Comparison of ENCODE assay signal across 9 cellular contexts in the genomic region with DNA sequence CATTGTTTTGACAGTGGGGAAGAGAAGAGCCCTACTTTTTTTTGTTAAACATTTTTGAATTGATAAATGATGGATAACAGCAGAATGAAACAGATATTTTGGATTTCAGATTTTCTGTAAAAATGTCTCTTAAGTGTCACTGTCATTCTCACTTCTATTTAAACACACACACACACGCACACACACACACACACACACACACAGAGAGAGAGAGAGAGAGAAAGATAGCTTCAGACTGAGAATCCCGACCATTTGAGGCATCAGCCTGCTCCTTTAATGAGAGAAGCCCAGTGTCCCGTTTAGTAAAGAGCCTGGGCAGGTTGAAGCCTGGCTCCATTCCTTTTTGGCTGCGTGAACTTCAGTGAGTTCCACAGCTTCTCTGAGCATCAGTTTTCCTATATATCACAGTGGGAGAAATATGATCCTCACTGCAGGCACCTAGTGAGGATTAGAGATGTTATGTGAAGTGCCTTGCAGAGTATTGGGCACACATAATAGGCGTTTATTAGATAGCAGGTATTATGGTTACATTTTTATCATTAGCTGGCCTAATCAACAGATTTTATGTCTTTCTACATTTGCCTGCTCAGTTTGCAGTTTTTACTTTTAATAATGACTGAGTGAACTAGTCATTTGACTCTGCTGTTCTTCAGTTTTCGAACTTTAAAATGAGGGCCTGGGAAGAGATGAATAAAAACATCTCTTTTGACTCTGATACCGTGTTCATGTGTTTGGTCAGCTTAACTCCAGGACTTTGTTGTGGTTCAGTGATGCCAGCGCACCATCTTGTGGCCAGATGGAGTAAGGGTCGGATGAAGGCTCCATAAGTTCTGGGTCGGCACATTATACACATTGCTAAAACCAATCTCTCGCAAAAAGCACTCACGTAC.
DNase-seq lines count a peak whose midpoint lies in the region; ATAC-seq and TF ChIP-seq lines count a peak whose summit lies in the region.
"Had no signal": no experiment of that assay in that cellular context is flagged by ENCODE, and none has a peak within 500 bp of the region (broad histone marks: within the 10 kb centered on the region; RNA-seq: fewer than 3 reads in every experiment).

No MANE protein-coding gene starts in this region.

- H3K36me3 Mint-ChIP-seq in activated CD4-positive, alpha-beta memory T cell treated with anti-CD3 and anti-CD28 coated beads for 36 hours, result peaks cover 7% of the 10 kb centered on the region
- H3K36me3 Mint-ChIP-seq in endodermal cell (ENCODE audit: low read depth), result peaks cover 10% of the 10 kb centered on the region

- H3K9ac ChIP-seq in endodermal cell (ENCODE audit: extremely low read depth, low read length, poor library complexity, severe bottlenecking) (no peak overlapping the region), muscle layer of colon (ENCODE audit: low read length) (peak overlapping the region; percentile 20)

- WGBS in endodermal cell (ENCODE audit: insufficient coverage in 1 of 2, insufficient read length in 1 of 2), 2 experiments, result 31 to 34% methylated on average over 4 to 11 of the region's 12 CpGs

- peak; percentile 89 for TF ChIP-seq CTCF in endodermal cell (conservative IDR thresholded peaks at IDR 0.05)

- H3K4me1 ChIP-seq in endodermal cell (ENCODE audit: control insufficient read depth, insufficient read depth, low read length) (peaks cover 3% of the 10 kb centered on the region), muscle layer of colon (ENCODE audit: insufficient read depth, low read length) (peaks cover 11% of the 10 kb centered on the region)

- CTCF ChIA-PET in activated CD4-positive, alpha-beta memory T cell treated with anti-CD3 and anti-CD28 coated beads for 36 hours (lab: Charles Lee), result interaction anchor here (0.5 to 8.4 kb wide), 55 partner anchors 8 to 652 kb away, joined by 3 to 116 read pairs (median 4); partner anchors contain the start of genes CDC14A, DBT, RTCA and SASS6

- H3K9me3 ChIP-seq in endodermal cell (ENCODE audit: control insufficient read depth, low read length), result no peaks in the 10 kb centered on the region
- no peaks in the 10 kb centered on the region for H3K9me3 ChIP-seq in muscle layer of colon (ENCODE audit: low read length)

- H3K4me3 ChIP-seq in endodermal cell (ENCODE audit: low read length), result no peak overlapping the region
- H3K4me3 ChIP-seq in muscle layer of colon (ENCODE audit: low read depth in 1 of 2, low read length in 2 of 2), result no peak overlapping the region

- peaks cover 58% of the 10 kb centered on the region for H3K4me1 Mint-ChIP-seq in activated CD4-positive, alpha-beta memory T cell treated with anti-CD3 and anti-CD28 coated beads for 36 hours (ENCODE audit: low read depth)
- peaks cover 37% of the 10 kb centered on the region for H3K4me1 Mint-ChIP-seq in endodermal cell

- H3K4me3 Mint-ChIP-seq in activated CD4-positive, alpha-beta memory T cell treated with anti-CD3 and anti-CD28 coated beads for 36 hours, result peak overlapping the region; percentile 17
- H3K4me3 Mint-ChIP-seq in endodermal cell, result no peak overlapping the region
- H3K4me3 Mint-ChIP-seq: dendritic cell treated with granulocyte-macrophage colony-stimulating factor and Interleukin-4, amounts not matched to agents 40 ng/mL and 50 ng/mL, for 4 days had no signal

- no peaks in the 10 kb centered on the region for H3K27me3 Mint-ChIP-seq in activated CD4-positive, alpha-beta memory T cell treated with anti-CD3 and anti-CD28 coated beads for 36 hours
- no peaks in the 10 kb centered on the region for H3K27me3 Mint-ChIP-seq in endodermal cell (ENCODE audit: insufficient read depth)
- H3K27me3 Mint-ChIP-seq: dendritic cell treated with granulocyte-macrophage colony-stimulating factor and Interleukin-4, amounts not matched to agents 40 ng/mL and 50 ng/mL, for 4 days had no signal

- intact Hi-C loops in activated CD4-positive, alpha-beta memory T cell treated with anti-CD3 and anti-CD28 coated beads for 36 hours (cut with micrococcal nuclease), result loop anchor here (1.0 to 10.0 kb wide), 8 partner anchors 48 to 651 kb away; partner anchors contain the start of genes CDC14A, RTCA, SLC35A3 and TRMT13

- H3K36me3 ChIP-seq in endodermal cell (ENCODE audit: control insufficient read depth, insufficient read depth, low read length) (peaks cover 26% of the 10 kb centered on the region), muscle layer of colon (ENCODE audit: insufficient read depth, low read length) (peaks cover 4% of the 10 kb centered on the region)

- H3K27me3 ChIP-seq in endodermal cell (ENCODE audit: control insufficient read depth, insufficient read depth, low read length, poor library complexity, severe bottlenecking) (no peaks in the 10 kb centered on the region), muscle layer of colon (ENCODE audit: control insufficient read depth in 1 of 2, insufficient read depth in 2 of 2, low read length in 2 of 2) (no peaks in the 10 kb centered on the region)

- POLR2A ChIA-PET in activated CD4-positive, alpha-beta memory T cell treated with anti-CD3 and anti-CD28 coated beads for 36 hours (lab: Charles Lee), result interaction anchor here (1.5 to 3.8 kb wide), 2 partner anchors 106 to 193 kb away, joined by 9 to 11 read pairs; partner anchors contain the start of genes CDC14A and RTCA

- H3K9me3 Mint-ChIP-seq in activated CD4-positive, alpha-beta memory T cell treated with anti-CD3 and anti-CD28 coated beads for 36 hours, result no peaks in the 10 kb centered on the region
- H3K9me3 Mint-ChIP-seq in endodermal cell, result no peaks in the 10 kb centered on the region
- H3K9me3 Mint-ChIP-seq: dendritic cell treated with granulocyte-macrophage colony-stimulating factor and Interleukin-4, amounts not matched to agents 40 ng/mL and 50 ng/mL, for 4 days had no signal

- H3K27ac ChIP-seq in endodermal cell (ENCODE audit: low read depth, low read length) (no peak overlapping the region), muscle layer of colon (ENCODE audit: low read depth, low read length) (peak overlapping the region; percentile 35)

- ATAC-seq in GM19438 (IDR thresholded peaks at IDR 0.05; ENCODE audit: low read depth, unreplicated experiment) (peak; percentile 73), HG03521 (IDR thresholded peaks at IDR 0.05; ENCODE audit: unreplicated experiment) (peak; percentile 73)

- H3K27ac Mint-ChIP-seq in activated CD4-positive, alpha-beta memory T cell treated with anti-CD3 and anti-CD28 coated beads for 36 hours, result peak overlapping the region; percentile 73
- H3K27ac Mint-ChIP-seq in endodermal cell, result peak overlapping the region; percentile 18
- H3K27ac Mint-ChIP-seq: dendritic cell treated with granulocyte-macrophage colony-stimulating factor and Interleukin-4, amounts not matched to agents 40 ng/mL and 50 ng/mL, for 4 days had no signal

- DNase-seq in CMK (ENCODE audit: low read depth), result peak; percentile 39
- peak; percentile 73 for DNase-seq in NCI-H69 (lab: John Stamatoyannopoulos, UW)
- peak; percentile 88 for DNase-seq in activated CD4-positive, alpha-beta memory T cell treated with anti-CD3 and anti-CD28 coated beads for 36 hours
- DNase-seq in endodermal cell, result peak; percentile 89
- DNase-seq in stimulated activated CD8-positive, alpha-beta memory T cell treated with anti-CD3 and anti-CD28 coated beads, Interleukin-7, amount 100 ng/mL, for 4 hours (ENCODE audit: low read depth in 2 of 2), result peak; percentile 50 to 58

Comparison
In these comparisons a context has a peak if more than half of its experiments do, and no peak if none do; other contexts are left out.
1. DNase-seq: peak in every context shown above with its lines; median percentile 89 in endodermal cell; 88 in activated CD4-positive, alpha-beta memory T cell treated with anti-CD3 and anti-CD28 coated beads for 36 hours; 73 in NCI-H69; 54 in stimulated activated CD8-positive, alpha-beta memory T cell treated with anti-CD3 and anti-CD28 coated beads, Interleukin-7, amount 100 ng/mL, for 4 hours; 39 in CMK.